10 cellular contexts compared by ENCODE assay signal in the genomic region with DNA sequence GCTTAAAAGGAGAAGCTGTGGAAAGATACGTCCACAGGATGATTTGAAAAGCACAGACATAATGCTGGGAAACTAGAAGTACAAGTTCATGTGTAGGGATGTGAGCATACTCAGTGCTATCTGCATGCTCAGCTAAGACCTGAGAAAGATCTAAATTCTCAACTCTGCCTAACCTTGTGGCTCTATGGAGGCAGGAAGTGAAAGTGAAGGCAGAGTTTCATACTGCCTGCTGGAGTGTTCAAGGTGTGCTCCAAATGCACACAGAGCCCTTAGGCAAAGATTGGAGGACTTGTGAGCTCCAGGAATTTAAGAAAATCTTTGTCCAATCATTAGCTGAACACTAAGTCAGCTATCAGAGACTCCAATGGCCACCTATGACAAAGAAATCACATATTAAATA.
DNase-seq lines count a peak whose midpoint lies in the region; ATAC-seq, FAIRE-seq and TF ChIP-seq lines count a peak whose summit lies in the region.
"Had no signal": no experiment of that assay in that cellular context is flagged by ENCODE, and none has a peak within 500 bp of the region (broad histone marks: within the 10 kb centered on the region; RNA-seq: fewer than 3 reads in every experiment).

No MANE protein-coding gene starts in this region.

- peak; percentile 74 for ATAC-seq in GM21367 (IDR thresholded peaks at IDR 0.05; ENCODE audit: unreplicated experiment)
- ATAC-seq in HG03354 (IDR thresholded peaks at IDR 0.05; ENCODE audit: poor library complexity, severe bottlenecking, unreplicated experiment), result peak; percentile 90
- no peak for ATAC-seq in GM23338

- H3K27me3 ChIP-seq in GM23338 (ENCODE audit: insufficient read depth), result no peaks in the 10 kb centered on the region

- intact Hi-C loops in activated T-helper 2 cell treated with anti-CD3 and anti-CD28 coated beads, Interferon-gamma antibody, Interleukin-2, Interleukin-4, amounts not matched to agents 10 μg/mL and 5 μg/mL and 100 μg/mL, durations not matched to agents 14 hours and 24 hours and 36 hours (cut with micrococcal nuclease), result no loop called here

- peaks cover 3% of the 10 kb centered on the region; the same call in 1 of the 2 replicates for H3K4me1 ChIP-seq in GM23338 (ENCODE audit: insufficient read depth)

- no peak for TF ChIP-seq CTCF in GM23338 (conservative IDR thresholded peaks at IDR 0.05; ENCODE audit: low read depth in 2 of 2)

- no peaks in the 10 kb centered on the region for H3K9me2 ChIP-seq in GM23338 (ENCODE audit: insufficient read depth)

- no peaks in the 10 kb centered on the region for H3K79me2 ChIP-seq in GM23338 (replicated peaks; ENCODE audit: insufficient read depth)

- no peak for DNase-seq in GM12892 (ENCODE audit: insufficient read length)
- peak; percentile 25 for DNase-seq in activated T-helper 2 cell treated with anti-CD3 and anti-CD28 coated beads, Interferon-gamma antibody, Interleukin-2, Interleukin-4, amounts not matched to agents 10 μg/mL and 5 μg/mL and 100 μg/mL, durations not matched to agents 14 hours and 24 hours and 36 hours (ENCODE audit: low spot score)
- no peak for DNase-seq in NCI-H1105 treated with DMSO at 0.1 percent for 48 hours (lab: John Stamatoyannopoulos, UW)
- no peak for DNase-seq in cerebellar nuclear complex (lab: John Stamatoyannopoulos, UW)
- no peak for DNase-seq in GM23338 (ENCODE audit: low spot score)
- DNase-seq in substantia nigra (lab: John Stamatoyannopoulos, UW), result no peak
- DNase-seq: GF-D8, NCI-H1048 had no signal

- H4K20me1 ChIP-seq in GM23338 (replicated peaks; ENCODE audit: insufficient read depth), result no peaks in the 10 kb centered on the region

- H3K36me3 Mint-ChIP-seq in activated T-helper 2 cell treated with anti-CD3 and anti-CD28 coated beads, Interferon-gamma antibody, Interleukin-2, Interleukin-4, amounts not matched to agents 10 μg/mL and 5 μg/mL and 100 μg/mL, durations not matched to agents 14 hours and 24 hours and 36 hours (ENCODE audit: low read depth), result peaks cover 34% of the 10 kb centered on the region
- H3K36me3 Mint-ChIP-seq in GM23338 (ENCODE audit: low read depth), result peaks cover 4% of the 10 kb centered on the region

- H3K9me3 Mint-ChIP-seq in activated T-helper 2 cell treated with anti-CD3 and anti-CD28 coated beads, Interferon-gamma antibody, Interleukin-2, Interleukin-4, amounts not matched to agents 10 μg/mL and 5 μg/mL and 100 μg/mL, durations not matched to agents 14 hours and 24 hours and 36 hours, result peaks cover 40% of the 10 kb centered on the region
- H3K9me3 Mint-ChIP-seq in GM23338, result peaks cover 15% of the 10 kb centered on the region

- H3K36me3 ChIP-seq in GM23338 (ENCODE audit: insufficient read depth), result 0 out of 2 replicates have a peak, but pooled peaks cover 8% of the 10 kb centered on the region

- TF ChIP-seq POLR2A in GM12892 (IDR thresholded peaks at IDR 0.05; ENCODE audit: low read depth, low read length), result 0 out of 2 replicates have a peak, but pooled peaks have one; percentile 43

- H3F3A ChIP-seq in GM23338 (replicated peaks; ENCODE audit: low read depth), result no peaks in the 10 kb centered on the region

- H3K4me1 Mint-ChIP-seq in activated T-helper 2 cell treated with anti-CD3 and anti-CD28 coated beads, Interferon-gamma antibody, Interleukin-2, Interleukin-4, amounts not matched to agents 10 μg/mL and 5 μg/mL and 100 μg/mL, durations not matched to agents 14 hours and 24 hours and 36 hours (ENCODE audit: low read depth), result peaks cover 16% of the 10 kb centered on the region
- no peaks in the 10 kb centered on the region for H3K4me1 Mint-ChIP-seq in GM23338

- FAIRE-seq in GM12892 (lab: Jason Lieb, UNC), result peak; percentile 99

- H2AFZ ChIP-seq in GM23338, result no peak overlapping the region

- H3K27me3 Mint-ChIP-seq in activated T-helper 2 cell treated with anti-CD3 and anti-CD28 coated beads, Interferon-gamma antibody, Interleukin-2, Interleukin-4, amounts not matched to agents 10 μg/mL and 5 μg/mL and 100 μg/mL, durations not matched to agents 14 hours and 24 hours and 36 hours (ENCODE audit: low read depth), result no peaks in the 10 kb centered on the region
- no peaks in the 10 kb centered on the region for H3K27me3 Mint-ChIP-seq in GM23338 (ENCODE audit: insufficient read depth, low read depth, poor library complexity)

- no peak overlapping the region for H3K4me3 ChIP-seq in GM23338

- no peak overlapping the region for H3K4me2 ChIP-seq in GM23338

- no peak overlapping the region for H3K27ac Mint-ChIP-seq in activated T-helper 2 cell treated with anti-CD3 and anti-CD28 coated beads, Interferon-gamma antibody, Interleukin-2, Interleukin-4, amounts not matched to agents 10 μg/mL and 5 μg/mL and 100 μg/mL, durations not matched to agents 14 hours and 24 hours and 36 hours
- H3K27ac Mint-ChIP-seq in GM23338, result no peak overlapping the region

- H3K27ac ChIP-seq in GM23338 (ENCODE audit: low read depth) (no peak overlapping the region), substantia nigra (ENCODE audit: low read depth, low read length, poor library complexity, severe bottlenecking) (no peak overlapping the region)

- H3K4me3 Mint-ChIP-seq in activated T-helper 2 cell treated with anti-CD3 and anti-CD28 coated beads, Interferon-gamma antibody, Interleukin-2, Interleukin-4, amounts not matched to agents 10 μg/mL and 5 μg/mL and 100 μg/mL, durations not matched to agents 14 hours and 24 hours and 36 hours (ENCODE audit: low read depth), result peak overlapping the region; percentile 3
- no peak overlapping the region for H3K4me3 Mint-ChIP-seq in GM23338

TF ChIP-seq in GM23338, 12 proteins besides CTCF, POLR2A, EP300 and RAD21 (continues in another document):
- TF ChIP-seq, protein P1, sequence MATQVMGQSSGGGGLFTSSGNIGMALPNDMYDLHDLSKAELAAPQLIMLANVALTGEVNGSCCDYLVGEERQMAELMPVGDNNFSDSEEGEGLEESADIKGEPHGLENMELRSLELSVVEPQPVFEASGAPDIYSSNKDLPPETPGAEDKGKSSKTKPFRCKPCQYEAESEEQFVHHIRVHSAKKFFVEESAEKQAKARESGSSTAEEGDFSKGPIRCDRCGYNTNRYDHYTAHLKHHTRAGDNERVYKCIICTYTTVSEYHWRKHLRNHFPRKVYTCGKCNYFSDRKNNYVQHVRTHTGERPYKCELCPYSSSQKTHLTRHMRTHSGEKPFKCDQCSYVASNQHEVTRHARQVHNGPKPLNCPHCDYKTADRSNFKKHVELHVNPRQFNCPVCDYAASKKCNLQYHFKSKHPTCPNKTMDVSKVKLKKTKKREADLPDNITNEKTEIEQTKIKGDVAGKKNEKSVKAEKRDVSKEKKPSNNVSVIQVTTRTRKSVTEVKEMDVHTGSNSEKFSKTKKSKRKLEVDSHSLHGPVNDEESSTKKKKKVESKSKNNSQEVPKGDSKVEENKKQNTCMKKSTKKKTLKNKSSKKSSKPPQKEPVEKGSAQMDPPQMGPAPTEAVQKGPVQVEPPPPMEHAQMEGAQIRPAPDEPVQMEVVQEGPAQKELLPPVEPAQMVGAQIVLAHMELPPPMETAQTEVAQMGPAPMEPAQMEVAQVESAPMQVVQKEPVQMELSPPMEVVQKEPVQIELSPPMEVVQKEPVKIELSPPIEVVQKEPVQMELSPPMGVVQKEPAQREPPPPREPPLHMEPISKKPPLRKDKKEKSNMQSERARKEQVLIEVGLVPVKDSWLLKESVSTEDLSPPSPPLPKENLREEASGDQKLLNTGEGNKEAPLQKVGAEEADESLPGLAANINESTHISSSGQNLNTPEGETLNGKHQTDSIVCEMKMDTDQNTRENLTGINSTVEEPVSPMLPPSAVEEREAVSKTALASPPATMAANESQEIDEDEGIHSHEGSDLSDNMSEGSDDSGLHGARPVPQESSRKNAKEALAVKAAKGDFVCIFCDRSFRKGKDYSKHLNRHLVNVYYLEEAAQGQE (IDR thresholded peaks at IDR 0.05; ENCODE audit: unreplicated experiment), result no peak
- TF ChIP-seq JUNB (IDR thresholded peaks at IDR 0.05; ENCODE audit: unreplicated experiment) (no peak), NANOG (IDR thresholded peaks at IDR 0.05; ENCODE audit: borderline replicate concordance) (no peak), ZNF114 (CRISPR knock-in tag; IDR thresholded peaks at IDR 0.05) (no peak), STAT1 (IDR thresholded peaks at IDR 0.05; ENCODE audit: unreplicated experiment) (no peak), CREB1 (CRISPR knock-in tag; IDR thresholded peaks at IDR 0.05; ENCODE audit: low read depth) (no peak), POLR2AphosphoS5 (IDR thresholded peaks at IDR 0.05; ENCODE audit: low read depth) (no peak)
- TF ChIP-seq, protein P2, sequence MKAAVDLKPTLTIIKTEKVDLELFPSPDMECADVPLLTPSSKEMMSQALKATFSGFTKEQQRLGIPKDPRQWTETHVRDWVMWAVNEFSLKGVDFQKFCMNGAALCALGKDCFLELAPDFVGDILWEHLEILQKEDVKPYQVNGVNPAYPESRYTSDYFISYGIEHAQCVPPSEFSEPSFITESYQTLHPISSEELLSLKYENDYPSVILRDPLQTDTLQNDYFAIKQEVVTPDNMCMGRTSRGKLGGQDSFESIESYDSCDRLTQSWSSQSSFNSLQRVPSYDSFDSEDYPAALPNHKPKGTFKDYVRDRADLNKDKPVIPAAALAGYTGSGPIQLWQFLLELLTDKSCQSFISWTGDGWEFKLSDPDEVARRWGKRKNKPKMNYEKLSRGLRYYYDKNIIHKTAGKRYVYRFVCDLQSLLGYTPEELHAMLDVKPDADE (IDR thresholded peaks at IDR 0.05), result no peak
